ENCODE assay signal across 1 cellular context in the genomic region with DNA sequence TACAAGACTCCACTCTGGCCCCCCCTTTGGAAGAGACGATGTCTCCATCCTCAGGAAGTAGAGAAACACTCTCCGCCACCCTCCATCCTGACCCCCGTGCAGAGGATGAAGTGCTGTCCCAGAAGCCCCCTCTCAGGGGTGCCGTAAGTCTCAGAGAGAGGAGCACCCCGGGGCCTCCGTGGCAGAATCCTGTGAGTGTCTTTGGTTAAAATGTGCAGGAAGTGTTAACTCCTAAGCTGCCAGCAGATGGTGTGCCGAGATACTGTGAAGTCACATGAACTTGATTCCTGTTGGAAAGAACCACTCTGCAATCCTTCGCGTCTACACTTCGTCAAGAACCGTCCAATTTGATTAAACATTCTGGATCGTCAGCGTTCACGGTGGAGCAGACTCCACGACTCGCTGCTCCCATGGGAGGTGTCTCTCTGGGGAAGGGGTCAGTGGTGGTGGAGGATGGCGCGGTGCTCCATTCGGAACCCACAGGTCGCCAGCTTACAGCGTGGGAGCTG.
TF ChIP-seq lines count a peak whose summit lies in the region.

No MANE protein-coding gene starts in this region.

TF ChIP-seq in GM12878, 131 proteins besides CTCF, POLR2A, EP300 and RAD21:
- TF ChIP-seq ZNF24 (IDR thresholded peaks at IDR 0.05), result no peak
- TF ChIP-seq MEF2A (IDR thresholded peaks at IDR 0.05; ENCODE audit: insufficient read depth, low read depth, low read length), result no peak
- TF ChIP-seq, protein P1, sequence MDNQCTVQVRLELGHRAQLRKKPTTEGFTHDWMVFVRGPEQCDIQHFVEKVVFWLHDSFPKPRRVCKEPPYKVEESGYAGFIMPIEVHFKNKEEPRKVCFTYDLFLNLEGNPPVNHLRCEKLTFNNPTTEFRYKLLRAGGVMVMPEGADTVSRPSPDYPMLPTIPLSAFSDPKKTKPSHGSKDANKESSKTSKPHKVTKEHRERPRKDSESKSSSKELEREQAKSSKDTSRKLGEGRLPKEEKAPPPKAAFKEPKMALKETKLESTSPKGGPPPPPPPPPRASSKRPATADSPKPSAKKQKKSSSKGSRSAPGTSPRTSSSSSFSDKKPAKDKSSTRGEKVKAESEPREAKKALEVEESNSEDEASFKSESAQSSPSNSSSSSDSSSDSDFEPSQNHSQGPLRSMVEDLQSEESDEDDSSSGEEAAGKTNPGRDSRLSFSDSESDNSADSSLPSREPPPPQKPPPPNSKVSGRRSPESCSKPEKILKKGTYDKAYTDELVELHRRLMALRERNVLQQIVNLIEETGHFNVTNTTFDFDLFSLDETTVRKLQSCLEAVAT (IDR thresholded peaks at IDR 0.05), result peak; percentile 74
- peak; percentile 45; the same call in 1 of the 2 replicates for TF ChIP-seq SMC3 (IDR thresholded peaks at IDR 0.05; ENCODE audit: borderline replicate concordance, low read length)
- TF ChIP-seq, protein P2, sequence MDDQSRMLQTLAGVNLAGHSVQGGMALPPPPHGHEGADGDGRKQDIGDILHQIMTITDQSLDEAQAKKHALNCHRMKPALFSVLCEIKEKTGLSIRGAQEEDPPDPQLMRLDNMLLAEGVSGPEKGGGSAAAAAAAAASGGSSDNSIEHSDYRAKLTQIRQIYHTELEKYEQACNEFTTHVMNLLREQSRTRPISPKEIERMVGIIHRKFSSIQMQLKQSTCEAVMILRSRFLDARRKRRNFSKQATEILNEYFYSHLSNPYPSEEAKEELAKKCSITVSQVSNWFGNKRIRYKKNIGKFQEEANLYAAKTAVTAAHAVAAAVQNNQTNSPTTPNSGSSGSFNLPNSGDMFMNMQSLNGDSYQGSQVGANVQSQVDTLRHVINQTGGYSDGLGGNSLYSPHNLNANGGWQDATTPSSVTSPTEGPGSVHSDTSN (IDR thresholded peaks at IDR 0.05; ENCODE audit: insufficient replicate concordance, low read depth, low read length), result no peak
- 0 out of 2 replicates have a peak, but pooled peaks have one; percentile 22 for TF ChIP-seq IKZF1 (conservative IDR thresholded peaks at IDR 0.05)
- peak; percentile 10; the same call in 1 of the 2 replicates for TF ChIP-seq DPF2 (IDR thresholded peaks at IDR 0.05)
- TF ChIP-seq SUZ12 (IDR thresholded peaks at IDR 0.05; ENCODE audit: unreplicated experiment), result no peak
- no peak for TF ChIP-seq SPI1 (IDR thresholded peaks at IDR 0.05; ENCODE audit: borderline replicate concordance, insufficient read depth, low read depth, low read length)
- TF ChIP-seq NFIC (IDR thresholded peaks at IDR 0.05; ENCODE audit: low read depth, low read length), result no peak
- TF ChIP-seq ZNF207 (IDR thresholded peaks at IDR 0.05; ENCODE audit: borderline replicate concordance), result no peak
- TF ChIP-seq, protein P3, sequence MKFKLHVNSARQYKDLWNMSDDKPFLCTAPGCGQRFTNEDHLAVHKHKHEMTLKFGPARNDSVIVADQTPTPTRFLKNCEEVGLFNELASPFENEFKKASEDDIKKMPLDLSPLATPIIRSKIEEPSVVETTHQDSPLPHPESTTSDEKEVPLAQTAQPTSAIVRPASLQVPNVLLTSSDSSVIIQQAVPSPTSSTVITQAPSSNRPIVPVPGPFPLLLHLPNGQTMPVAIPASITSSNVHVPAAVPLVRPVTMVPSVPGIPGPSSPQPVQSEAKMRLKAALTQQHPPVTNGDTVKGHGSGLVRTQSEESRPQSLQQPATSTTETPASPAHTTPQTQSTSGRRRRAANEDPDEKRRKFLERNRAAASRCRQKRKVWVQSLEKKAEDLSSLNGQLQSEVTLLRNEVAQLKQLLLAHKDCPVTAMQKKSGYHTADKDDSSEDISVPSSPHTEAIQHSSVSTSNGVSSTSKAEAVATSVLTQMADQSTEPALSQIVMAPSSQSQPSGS (IDR thresholded peaks at IDR 0.05; ENCODE audit: low read length), result no peak
